Comparison of ENCODE assay signal across 8 cellular contexts in genomic region chr10:48655426-48656240, GRCh38. TPM values are rescaled to one million over a fixed set of nuclear protein-coding genes. Genes with fewer than 3 reads are reported as not detected.
DNase-seq lines count a peak whose midpoint lies in the region; ATAC-seq and TF ChIP-seq lines count a peak whose summit lies in the region.

No MANE protein-coding gene starts in this region.

- H3K4me1 Mint-ChIP-seq in activated CD4-positive, alpha-beta T cell treated with anti-CD3 and anti-CD28 coated beads for 36 hours = peaks cover 5% of the 10 kb centered on the region
- H3K4me1 Mint-ChIP-seq in naive thymus-derived CD4-positive, alpha-beta T cell = peaks cover 5 to 12% (median 7%) of the 10 kb centered on the region in 7 donors

- H3K9me3 Mint-ChIP-seq in activated CD4-positive, alpha-beta T cell treated with anti-CD3 and anti-CD28 coated beads for 36 hours (ENCODE audit: low read depth) = no peaks in the 10 kb centered on the region
- H3K9me3 Mint-ChIP-seq in naive thymus-derived CD4-positive, alpha-beta T cell = peaks cover 0 to 7% (median 0%) of the 10 kb centered on the region in 11 donors

- no peak overlapping the region for H3K27ac Mint-ChIP-seq in activated CD4-positive, alpha-beta T cell treated with anti-CD3 and anti-CD28 coated beads for 36 hours
- H3K27ac Mint-ChIP-seq in naive thymus-derived CD4-positive, alpha-beta T cell = no peak overlapping the region

- TF ChIP-seq CTCF in fibroblast of mammary gland (conservative IDR thresholded peaks at IDR 0.05; ENCODE audit: control insufficient read depth, insufficient read depth, low read depth, low read length) = no peak

- intact Hi-C loops in activated CD4-positive, alpha-beta T cell treated with anti-CD3 and anti-CD28 coated beads for 36 hours (cut with DNase I, micrococcal nuclease) = loop anchor here (1.0 to 5.0 kb wide), 6 partner anchors 47 to 857 kb away; partner anchors contain the start of genes DRGX (in 1 of the 2) and MAPK8 (in 1 of the 2)
- intact Hi-C loops in naive thymus-derived CD4-positive, alpha-beta T cell (cut with micrococcal nuclease) = loop anchor here (1.0 to 10.0 kb wide), 7 partner anchors 48 to 739 kb away; partner anchors contain the start of genes ARHGAP22 (in 1 of the 2), DRGX (in 1 of the 2) and MAPK8 (in 1 of the 2)

- peaks cover 21% of the 10 kb centered on the region for H3K27me3 Mint-ChIP-seq in activated CD4-positive, alpha-beta T cell treated with anti-CD3 and anti-CD28 coated beads for 36 hours
- H3K27me3 Mint-ChIP-seq in naive thymus-derived CD4-positive, alpha-beta T cell = peaks cover 18 to 46% (median 29%) of the 10 kb centered on the region in 5 donors

- peak; percentile 35 for DNase-seq in activated CD4-positive, alpha-beta T cell treated with anti-CD3 and anti-CD28 coated beads for 36 hours
- DNase-seq in activated CD4-positive, alpha-beta T cell treated with anti-CD3 and anti-CD28 coated beads for 1 hour = no peak
- peak; percentile 16 to 40 for DNase-seq in SW 1271 (lab: John Stamatoyannopoulos, UW)
- DNase-seq in fibroblast of mammary gland (ENCODE audit: low read depth) = peak; percentile 65
- DNase-seq in naive thymus-derived CD4-positive, alpha-beta T cell = no peak
- DNase-seq in ecto neural progenitor cell (ENCODE audit: low spot score) = no peak
- DNase-seq in germinal center (ENCODE audit: low spot score) = no peak

- peaks cover 4 to 5% of the 10 kb centered on the region in 2 donors for H3K4me1 ChIP-seq in naive thymus-derived CD4-positive, alpha-beta T cell (ENCODE audit: control insufficient read depth in 2 of 2, insufficient read depth in 2 of 2, low read length in 2 of 2)

- no peaks in the 10 kb centered on the region for H3K27me3 ChIP-seq in naive thymus-derived CD4-positive, alpha-beta T cell (ENCODE audit: control insufficient read depth in 2 of 2, insufficient read depth in 2 of 2, low read length in 2 of 2)

- CTCF ChIA-PET in activated CD4-positive, alpha-beta T cell treated with anti-CD3 and anti-CD28 coated beads for 36 hours (lab: Charles Lee) = interaction anchor here (0.6 to 3.8 kb wide), 30 partner anchors 8 to 1030 kb away, joined by 3 to 20 read pairs (median 4); no protein-coding TSS in a partner anchor
- CTCF ChIA-PET in naive thymus-derived CD4-positive, alpha-beta T cell (lab: Charles Lee) = interaction anchor here (0.6 to 3.1 kb wide), 6 partner anchors 12 to 1525 kb away, joined by 3 to 19 read pairs (median 3); no protein-coding TSS in a partner anchor

- no peak overlapping the region for H3K27ac ChIP-seq in naive thymus-derived CD4-positive, alpha-beta T cell (ENCODE audit: low read depth, low read length)

- H3K9me3 ChIP-seq in naive thymus-derived CD4-positive, alpha-beta T cell (ENCODE audit: control insufficient read depth in 2 of 3, low read length in 3 of 3) = no peaks in the 10 kb centered on the region

- H3K4me3 ChIP-seq in fibroblast of mammary gland (ENCODE audit: control insufficient read depth, low read depth, low read length) = peak overlapping the region; percentile 62
- no peak overlapping the region for H3K4me3 ChIP-seq in naive thymus-derived CD4-positive, alpha-beta T cell (ENCODE audit: low read length)

- POLR2A ChIA-PET in activated CD4-positive, alpha-beta T cell treated with anti-CD3 and anti-CD28 coated beads for 36 hours (lab: Charles Lee) = interaction anchor here (0.8 kb wide), 1 partner anchor 206 kb away, joined by 3 read pairs; no protein-coding TSS in a partner anchor
- POLR2A ChIA-PET in naive thymus-derived CD4-positive, alpha-beta T cell (lab: Charles Lee) = no interaction called here

- peak; percentile 13 for ATAC-seq in activated CD4-positive, alpha-beta T cell treated with anti-CD3 and anti-CD28 coated beads for 36 hours
- ATAC-seq in HG02852 (IDR thresholded peaks at IDR 0.05; ENCODE audit: unreplicated experiment) = peak; percentile 7
- ATAC-seq in naive thymus-derived CD4-positive, alpha-beta T cell = peak; percentile 3

- H3K4me3 Mint-ChIP-seq in activated CD4-positive, alpha-beta T cell treated with anti-CD3 and anti-CD28 coated beads for 36 hours = no peak overlapping the region
- peak overlapping the region in 7 of 10 donors; percentile 12 to 45 (median 27) for H3K4me3 Mint-ChIP-seq in naive thymus-derived CD4-positive, alpha-beta T cell

- no peaks in the 10 kb centered on the region for H3K36me3 Mint-ChIP-seq in activated CD4-positive, alpha-beta T cell treated with anti-CD3 and anti-CD28 coated beads for 36 hours (ENCODE audit: low read depth)
- no peaks in the 10 kb centered on the region for H3K36me3 Mint-ChIP-seq in naive thymus-derived CD4-positive, alpha-beta T cell

- H3K36me3 ChIP-seq in naive thymus-derived CD4-positive, alpha-beta T cell (ENCODE audit: control insufficient read depth in 2 of 3, insufficient read depth in 3 of 3, low read length in 3 of 3) = no peaks in the 10 kb centered on the region

RNA-seq across cellular contexts. Expression of gene WDFY4, which starts 29.0 kb away (rescaled TPM):
- total RNA-seq in activated CD4-positive, alpha-beta T cell treated with anti-CD3 and anti-CD28 coated beads for 36 hours = under 1 TPM; 0.07 to 0.09 TPM
- 10 to 100 TPM in 1 of 5 experiments, 1 to 10 TPM in 3, under 1 TPM in 1; 0.56 to 39.3 (median 1.8) TPM for total RNA-seq in naive thymus-derived CD4-positive, alpha-beta T cell
- polyA plus RNA-seq in naive thymus-derived CD4-positive, alpha-beta T cell = under 1 TPM; 0.12 to 0.63 TPM

RNA-seq across cellular contexts. Expression of gene ARHGAP22, which starts 50.8 kb away (rescaled TPM):
- total RNA-seq in activated CD4-positive, alpha-beta T cell treated with anti-CD3 and anti-CD28 coated beads for 36 hours = under 1 TPM; 0.27 to 0.47 TPM
- 1 to 10 TPM in 2 of 5 experiments, under 1 TPM in 2, not detected in 1; 0.37 to 2.9 (median 1.1) TPM for total RNA-seq in naive thymus-derived CD4-positive, alpha-beta T cell
- polyA plus RNA-seq in naive thymus-derived CD4-positive, alpha-beta T cell = not detected

Comparison
In these comparisons a context has a peak if more than half of its experiments do, and no peak if none do; other contexts are left out.
1. DNase-seq: peak in activated CD4-positive, alpha-beta T cell treated with anti-CD3 and anti-CD28 coated beads for 36 hours (single experiment), SW 1271 (2 of 2) and fibroblast of mammary gland (single experiment); none in activated CD4-positive, alpha-beta T cell treated with anti-CD3 and anti-CD28 coated beads for 1 hour (single experiment), naive thymus-derived CD4-positive, alpha-beta T cell (0 of 9), ecto neural progenitor cell (single experiment) and germinal center (single experiment).
2. Peak in every context shown above with its lines, with median percentiles within 50 percentile points of each other: ATAC-seq.